ENCODE assay signal across 8 cellular contexts in the genomic region with DNA sequence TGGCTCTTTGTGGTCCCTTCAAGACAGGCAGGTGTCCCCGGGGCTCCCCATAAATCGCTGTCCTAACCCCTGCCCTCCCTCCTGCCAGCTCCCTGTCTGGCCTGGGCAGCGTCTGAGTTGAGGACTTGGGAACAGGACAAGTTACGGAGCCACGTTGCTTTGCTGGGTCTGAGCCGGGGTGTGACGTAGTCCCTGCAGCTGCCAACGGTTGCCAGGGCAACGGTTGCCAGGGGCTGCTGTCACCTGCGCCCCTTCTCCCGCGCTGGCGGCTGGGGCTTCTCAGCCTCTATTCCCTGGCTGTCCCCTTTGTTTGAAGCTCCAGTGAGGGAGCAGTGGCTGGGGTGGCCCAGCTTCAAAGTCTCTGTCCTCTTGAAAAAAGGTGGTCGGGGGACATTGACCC. TPM values are rescaled to one million over a fixed set of nuclear protein-coding genes. Genes with fewer than 3 reads are reported as not detected.
DNase-seq lines count a peak whose midpoint lies in the region; ATAC-seq and TF ChIP-seq lines count a peak whose summit lies in the region.
"Had no signal": no experiment of that assay in that cellular context is flagged by ENCODE, and none has a peak within 500 bp of the region (broad histone marks: within the 10 kb centered on the region; RNA-seq: fewer than 3 reads in every experiment).

No MANE protein-coding gene starts in this region.

- peak overlapping the region; percentile 3; the same call in 1 of the 2 replicates for H3K4me3 ChIP-seq in HUES64 (ENCODE audit: low read length)
- H3K4me3 ChIP-seq in cardiac muscle cell, result no peak overlapping the region
- no peak overlapping the region for H3K4me3 ChIP-seq in psoas muscle

- WGBS in HUES64, result 33% methylated on average over 14 of the region's 14 CpGs
- 5 to 12% (median 7%) methylated on average over 14 of the region's 14 CpGs for WGBS in psoas muscle, 3 donors

- intact Hi-C loops in psoas muscle (cut with DNase I), result no loop called here

- H3K4me1 ChIP-seq in HUES64 (ENCODE audit: insufficient read depth, low read length), result no peaks in the 10 kb centered on the region; the same call in 1 of the 2 replicates
- H3K4me1 ChIP-seq in cardiac muscle cell (ENCODE audit: low read depth), result no peaks in the 10 kb centered on the region
- no peaks in the 10 kb centered on the region for H3K4me1 ChIP-seq in psoas muscle

- no peak overlapping the region for H3K9ac ChIP-seq in HUES64 (ENCODE audit: low read depth, low read length)

- H3K27ac ChIP-seq in HUES64 (ENCODE audit: low read depth, low read length) (no peak overlapping the region), cardiac muscle cell (no peak overlapping the region), psoas muscle (peak overlapping the region; percentile 16)

- TF ChIP-seq CTCF in cardiac muscle cell (IDR thresholded peaks at IDR 0.05; ENCODE audit: low read depth, low read length) (no peak), psoas muscle (IDR thresholded peaks at IDR 0.05) (no peak)

- DNase-seq in NCI-H526 treated with DMSO at 0.1 percent for 48 hours (lab: John Stamatoyannopoulos, UW), result peak; percentile 16
- DNase-seq in cardiac muscle cell (ENCODE audit: low read depth in 1 of 2, low spot score in 1 of 2), result peak; percentile 52 to 87
- DNase-seq in psoas muscle, result no peak
- no peak for DNase-seq in NCI-H2029 (lab: John Stamatoyannopoulos, UW)
- DNase-seq in activated naive CD4-positive, alpha-beta T cell (lab: John Stamatoyannopoulos, UW), result no peak
- DNase-seq: trophoblast cell had no signal

- ATAC-seq in psoas muscle (no peak), esophagus mucosa (no peak)

- no peaks in the 10 kb centered on the region for H3K27me3 ChIP-seq in HUES64 (ENCODE audit: insufficient read depth, low read length)
- no peaks in the 10 kb centered on the region for H3K27me3 ChIP-seq in cardiac muscle cell
- peaks cover 0 to 7% (median 0%) of the 10 kb centered on the region in 3 donors for H3K27me3 ChIP-seq in psoas muscle (ENCODE audit: insufficient read depth in 3 of 3, low read length in 2 of 3)

- H3K9me3 ChIP-seq in HUES64 (ENCODE audit: insufficient read depth, low read depth, low read length), result no peaks in the 10 kb centered on the region
- H3K9me3 ChIP-seq in cardiac muscle cell (ENCODE audit: low read depth), result no peaks in the 10 kb centered on the region
- no peaks in the 10 kb centered on the region for H3K9me3 ChIP-seq in psoas muscle

- no peaks in the 10 kb centered on the region for H3K36me3 ChIP-seq in HUES64 (ENCODE audit: insufficient read depth, low read length)
- H3K36me3 ChIP-seq in cardiac muscle cell, result no peaks in the 10 kb centered on the region
- H3K36me3 ChIP-seq in psoas muscle (ENCODE audit: insufficient read depth in 1 of 2, low read depth in 1 of 2), result no peaks in the 10 kb centered on the region

RNA-seq across cellular contexts. Expression of a gene that starts 10.7 kb away (rescaled TPM):
- polyA plus RNA-seq in HUES64 (2013, experiment 1 of 2), result 4.7 TPM
- 11.0 TPM for polyA plus RNA-seq in HUES64 (2013, experiment 2 of 2)
- total RNA-seq in cardiac muscle cell (not detected in 2 replicates), psoas muscle (10 to 100 TPM; 14.2 to 19.4 (median 15.7) TPM), esophagus mucosa (93.7 TPM)
- polyA plus RNA-seq in cardiac muscle cell (0.15 and 0.21 TPM in 2 replicates), psoas muscle (10 to 100 TPM in 1 of 3 donors, 1 to 10 TPM in 2; 5.3 to 10.4 (median 7.4) TPM)

RNA-seq across cellular contexts. Expression of a gene that starts 28.9 kb away (rescaled TPM):
- polyA plus RNA-seq in HUES64 (2013, experiment 1 of 2), result 0.15 TPM
- polyA plus RNA-seq in HUES64 (2013, experiment 2 of 2), result 0.44 TPM
- total RNA-seq in cardiac muscle cell (not detected in 2 replicates), psoas muscle (under 1 TPM; 0.19 to 0.57 (median 0.31) TPM), esophagus mucosa (0.84 TPM)
- polyA plus RNA-seq in cardiac muscle cell (0.41 TPM in 1 of 2 replicates, not detected in the other), psoas muscle (under 1 TPM; 0.16 to 0.37 (median 0.31) TPM)

RNA-seq across cellular contexts. Expression of a gene that starts 55.4 kb away (rescaled TPM):
- polyA plus RNA-seq in HUES64 (2013, experiment 1 of 2), result 0.10 TPM
- not detected for polyA plus RNA-seq in HUES64 (2013, experiment 2 of 2)
- total RNA-seq in cardiac muscle cell (0.83 and 1.2 TPM in 2 replicates), psoas muscle (not detected), esophagus mucosa (not detected)
- polyA plus RNA-seq in cardiac muscle cell (2.0 and 3.4 TPM in 2 replicates), psoas muscle (not detected)

Comparison
In these comparisons a context has a peak if more than half of its experiments do, and no peak if none do; other contexts are left out.
1. DNase-seq: peak in NCI-H526 treated with DMSO at 0.1 percent for 48 hours (single experiment) and cardiac muscle cell (2 of 2); none in psoas muscle (0 of 2), NCI-H2029 (single experiment) and activated naive CD4-positive, alpha-beta T cell (0 of 4).
2. RNA of a gene that starts 10.7 kb away (total RNA-seq): 93.7 TPM in esophagus mucosa (single experiment) and 14.2 to 19.4 TPM in psoas muscle; not detected in cardiac muscle cell; every median in the first group is over 10 times any median in the second.